Comparison of ENCODE assay signal across 8 cellular contexts in genomic region chr12:111404362-111405148, GRCh38. TPM values are rescaled to one million over a fixed set of nuclear protein-coding genes. Genes with fewer than 3 reads are reported as not detected.
DNase-seq lines count a peak whose midpoint lies in the region; ATAC-seq and TF ChIP-seq lines count a peak whose summit lies in the region.

No MANE protein-coding gene starts in this region.

- peak overlapping the region; percentile 38 for H3K4ac ChIP-seq in IMR-90 (ENCODE audit: low read depth, low read length)

- intact Hi-C loops in IMR-90 (cut with micrococcal nuclease) (no loop called here), vagina (cut with DNase I) (loop anchor here (5.0 kb wide), 1 partner anchor 43 kb away; no protein-coding TSS in a partner anchor)

- H3K27me3 Mint-ChIP-seq in progenitor cell of endocrine pancreas: peaks cover 69% of the 10 kb centered on the region

- H2BK120ac ChIP-seq in IMR-90 (ENCODE audit: low read depth, low read length): peak overlapping the region; percentile 66

- H3K4me3 ChIP-seq in IMR-90 (ENCODE audit: insufficient read depth, low read depth, low read length) (no peak overlapping the region; the same call in 1 of the 2 replicates), fibroblast of lung (replicated peaks in 1 of 4; ENCODE audit: control extremely low read depth in 1 of 4, insufficient read depth in 1 of 4, low read depth in 3 of 4, low read length in 4 of 4) (peak overlapping the region in 2 of 4 experiments; percentile 37 to 95), vagina (peak overlapping the region; percentile 72 to 87)

- H3K9ac ChIP-seq in IMR-90 (ENCODE audit: low read depth, low read length): 0 out of 2 replicates have a peak overlapping the region, but pooled peaks have one; percentile 21
- no peak overlapping the region for H3K9ac ChIP-seq in fibroblast of lung (ENCODE audit: insufficient read depth, low read length)

- POLR2A ChIA-PET in IMR-90 (lab: Charles Lee; ENCODE audit: unreplicated experiment): no interaction called here

- BruUV-seq in IMR-90 (replicated peaks; lab: Mats Ljungman, UMichigan): no TSS peak

- peak overlapping the region; percentile 42; the same call in 2 of the 3 replicates for H2BK15ac ChIP-seq in IMR-90 (ENCODE audit: low read depth, low read length)

- peak overlapping the region; percentile 78 for H4K91ac ChIP-seq in IMR-90 (ENCODE audit: insufficient read depth, low read depth, low read length)

- peak overlapping the region; percentile 56 for H3K4me3 Mint-ChIP-seq in progenitor cell of endocrine pancreas (ENCODE audit: low read depth)

- H2BK5ac ChIP-seq in IMR-90 (ENCODE audit: low read depth, low read length, poor library complexity, severe bottlenecking): no peak overlapping the region

- peak overlapping the region; percentile 94 for H2AK5ac ChIP-seq in IMR-90 (ENCODE audit: low read depth, low read length)

- dilution Hi-C loops in IMR-90 (cut with HindIII; ENCODE audit: low sequenced_read_pairs, unreplicated experiment): no loop called here

- peak overlapping the region; percentile 33; the same call in 1 of the 2 replicates for H3K14ac ChIP-seq in IMR-90 (replicated peaks; ENCODE audit: low read depth, low read length)

- peak overlapping the region; percentile 4 for H3K27ac Mint-ChIP-seq in progenitor cell of endocrine pancreas

- H3K79me1 ChIP-seq in IMR-90 (ENCODE audit: low read depth in 1 of 2, low read length in 2 of 2): peaks cover 4 to 34% of the 10 kb centered on the region in 2 experiments; a peak in 3 of 4 replicates

- peak overlapping the region; percentile 76 for H2AK9ac ChIP-seq in IMR-90 (replicated peaks; ENCODE audit: low read depth, low read length, poor library complexity)

- ATAC-seq in GM19035 (IDR thresholded peaks at IDR 0.05; ENCODE audit: unreplicated experiment) (peak; percentile 2), IMR-90 (ENCODE audit: low read depth) (no peak), HG03025 (IDR thresholded peaks at IDR 0.05; ENCODE audit: low FRiP score, unreplicated experiment) (no peak)

- peaks cover 11% of the 10 kb centered on the region; the same call in 1 of the 2 replicates for H3K9me1 ChIP-seq in IMR-90 (ENCODE audit: insufficient read depth, low read length)

- no peaks in the 10 kb centered on the region for H3K27me3 ChIP-seq in IMR-90 (ENCODE audit: control insufficient read depth, insufficient read depth, low read length)
- H3K27me3 ChIP-seq in fibroblast of lung (ENCODE audit: control insufficient read depth, insufficient read depth, low read length): no peaks in the 10 kb centered on the region
- no peaks in the 10 kb centered on the region for H3K27me3 ChIP-seq in vagina

- no peaks in the 10 kb centered on the region for H3K36me3 Mint-ChIP-seq in progenitor cell of endocrine pancreas (ENCODE audit: insufficient read depth)

- H3K23ac ChIP-seq in IMR-90 (ENCODE audit: low read depth, low read length): 0 out of 2 replicates have a peak overlapping the region, but pooled peaks have one; percentile 4

- TF ChIP-seq POLR2A in IMR-90 (IDR thresholded peaks at IDR 0.05; ENCODE audit: low read depth, low read length): no peak
- TF ChIP-seq POLR2A in vagina (IDR thresholded peaks at IDR 0.05): no peak

- 83% methylated on average over 5 of the region's 21 CpGs; no CpG with 5 or more reads in 1 of the 2 experiments for WGBS in IMR-90 (ENCODE audit: extremely low coverage in 2 of 2, insufficient read length in 1 of 2), 2 experiments

- H3K27ac ChIP-seq in IMR-90 (ENCODE audit: insufficient read depth, low read length) (peak overlapping the region; percentile 2; the same call in 1 of the 2 replicates), fibroblast of lung (ENCODE audit: insufficient read depth, low read length) (no peak overlapping the region), vagina (peak overlapping the region; percentile 83)

- H4K5ac ChIP-seq in IMR-90 (ENCODE audit: low read depth, low read length): no peak overlapping the region; the same call in 1 of the 2 replicates

- H3K18ac ChIP-seq in IMR-90 (ENCODE audit: low read depth, low read length): no peak overlapping the region; the same call in 1 of the 2 replicates

- in situ Hi-C loops in IMR-90 (cut with MboI; ENCODE audit: low sequenced_read_pairs): no loop called here

- 0 out of 2 replicates have a peak, but pooled peaks cover 13% of the 10 kb centered on the region for H4K20me1 ChIP-seq in IMR-90 (ENCODE audit: insufficient read depth, low read length)
- no peaks in the 10 kb centered on the region for H4K20me1 ChIP-seq in fibroblast of lung (ENCODE audit: control insufficient read depth, extremely low read depth, insufficient read depth, low read length)

- no peak for DNase-seq in IMR-90
- peak; percentile 92 for DNase-seq in activated CD8-positive, alpha-beta memory T cell treated with anti-CD3 and anti-CD28 coated beads for 24 hours
- DNase-seq in fibroblast of lung (ENCODE audit: low read depth in 2 of 2): peak; percentile 19 to 47
- DNase-seq in progenitor cell of endocrine pancreas (ENCODE audit: low spot score, unreplicated experiment): no peak
- DNase-seq in vagina (ENCODE audit: extremely low spot score in 2 of 2): no peak
- DNase-seq in AML-193 (lab: John Stamatoyannopoulos, UW): no peak

- H3K4me2 ChIP-seq in IMR-90 (ENCODE audit: low read depth, low read length) (no peak overlapping the region; the same call in 1 of the 2 replicates), fibroblast of lung (ENCODE audit: extremely low read depth, insufficient read depth, low read length) (no peak overlapping the region)

- H4K8ac ChIP-seq in IMR-90 (ENCODE audit: low read depth in 2 of 2, low read length in 2 of 2): peak overlapping the region; percentile 59 to 93

- H2BK20ac ChIP-seq in IMR-90 (ENCODE audit: low read depth, low read length): peak overlapping the region; percentile 39; the same call in 1 of the 2 replicates

- TF ChIP-seq CTCF in IMR-90 (conservative IDR thresholded peaks at IDR 0.05; ENCODE audit: low read depth, low read length) (no peak), fibroblast of lung (conservative IDR thresholded peaks at IDR 0.05 in 1 of 2, IDR thresholded peaks at IDR 0.05 in 1 of 2; ENCODE audit: low read depth in 1 of 2, low read length in 2 of 2) (no peak), progenitor cell of endocrine pancreas (IDR thresholded peaks at IDR 0.05; ENCODE audit: unreplicated experiment) (no peak), vagina (IDR thresholded peaks at IDR 0.05) (no peak)

- H3K4me1 ChIP-seq in IMR-90 (ENCODE audit: control insufficient read depth, insufficient read depth, low read length) (peaks cover 16% of the 10 kb centered on the region), fibroblast of lung (ENCODE audit: control insufficient read depth, extremely low read depth, insufficient read depth, low read length) (peaks cover 17% of the 10 kb centered on the region), vagina (peaks cover 64% of the 10 kb centered on the region)

- TF ChIP-seq RAD21 in IMR-90 (IDR thresholded peaks at IDR 0.05; ENCODE audit: low read length): no peak

- peaks cover 35% of the 10 kb centered on the region for H3K79me2 ChIP-seq in fibroblast of lung (ENCODE audit: control insufficient read depth, insufficient read depth, low read length)

- H3K9me3 ChIP-seq in IMR-90 (ENCODE audit: control insufficient read depth, insufficient read depth, low read length): no peaks in the 10 kb centered on the region
- no peaks in the 10 kb centered on the region for H3K9me3 ChIP-seq in fibroblast of lung (ENCODE audit: control insufficient read depth, insufficient read depth, low read depth, low read length)
- no peaks in the 10 kb centered on the region for H3K9me3 ChIP-seq in vagina

- no peaks in the 10 kb centered on the region for H3K36me3 ChIP-seq in IMR-90 (ENCODE audit: control insufficient read depth, insufficient read depth, low read length)
- no peaks in the 10 kb centered on the region for H3K36me3 ChIP-seq in fibroblast of lung (ENCODE audit: control insufficient read depth, insufficient read depth, low read length)
- no peaks in the 10 kb centered on the region for H3K36me3 ChIP-seq in vagina

- H3K56ac ChIP-seq in IMR-90 (ENCODE audit: extremely low read depth, insufficient read depth, low read length): no peak overlapping the region

- CTCF ChIA-PET in IMR-90 (lab: Yijun Ruan, JAX): interaction anchor here (0.6 kb wide), 1 partner anchor 38 kb away, joined by 3 read pairs; no protein-coding TSS in a partner anchor

- H3K4me1 Mint-ChIP-seq in progenitor cell of endocrine pancreas (ENCODE audit: low read depth): peaks cover 2% of the 10 kb centered on the region

- H2AFZ ChIP-seq in IMR-90 (replicated peaks; ENCODE audit: low read length, poor library complexity): peak overlapping the region; percentile 94
- no peak overlapping the region for H2AFZ ChIP-seq in fibroblast of lung (ENCODE audit: low read length)

- no peaks in the 10 kb centered on the region for H3K9me3 Mint-ChIP-seq in progenitor cell of endocrine pancreas (ENCODE audit: low read depth)

TF ChIP-seq in IMR-90, 13 proteins besides CTCF, POLR2A, EP300 and RAD21 (continues in another document):
- TF ChIP-seq RFX5 (IDR thresholded peaks at IDR 0.05; ENCODE audit: low read depth, low read length) (no peak), SMC3 (IDR thresholded peaks at IDR 0.05; ENCODE audit: low read depth, low read length) (no peak), FOS (IDR thresholded peaks at IDR 0.05; ENCODE audit: low read depth, low read length) (no peak), MAZ (IDR thresholded peaks at IDR 0.05; ENCODE audit: borderline replicate concordance, low read depth, low read length) (no peak), MAFK (IDR thresholded peaks at IDR 0.05; ENCODE audit: low read depth, low read length) (no peak), RCOR1 (IDR thresholded peaks at IDR 0.05; ENCODE audit: insufficient replicate concordance, low read length) (no peak)

RNA-seq across cellular contexts. Expression of gene SH2B3, which starts 1.2 kb away (rescaled TPM):
- total RNA-seq in IMR-90 (2012; rRNA removed) (9.2 and 9.3 TPM in 2 replicates), fibroblast of lung (7.4 and 18.0 TPM in 2 replicates), progenitor cell of endocrine pancreas (0.72 and 1.5 TPM in 2 replicates), vagina (24.1 TPM)
- polyA plus RNA-seq in IMR-90 (2012; rRNA removed) (20.2 and 20.9 TPM in 2 replicates), fibroblast of lung (29.2 and 32.0 TPM in 2 replicates)
- polyA plus RNA-seq in IMR-90 (2012; cell fraction: cytosol; rRNA removed): 10.1 and 19.4 TPM in 2 replicates
- 21.8 and 24.3 TPM in 2 replicates for polyA plus RNA-seq in IMR-90 (2012; cell fraction: nucleus; rRNA removed; ENCODE audit: low replicate concordance)
- polyA plus RNA-seq in fibroblast of lung (2012): 21.3 and 28.0 TPM in 2 replicates
- 52.3 and 55.9 TPM in 2 replicates for polyA minus RNA-seq in fibroblast of lung (ENCODE audit: low replicate concordance)

RNA-seq across cellular contexts. Expression of gene PHETA1, which starts 35.7 kb away (rescaled TPM):
- total RNA-seq in IMR-90 (2012; rRNA removed) (3.1 and 3.2 TPM in 2 replicates), fibroblast of lung (3.8 and 4.1 TPM in 2 replicates), progenitor cell of endocrine pancreas (31.3 and 32.9 TPM in 2 replicates), vagina (5.6 TPM)
- polyA plus RNA-seq in IMR-90 (2012; rRNA removed) (6.6 and 7.1 TPM in 2 replicates), fibroblast of lung (2.6 and 3.4 TPM in 2 replicates)
- 8.6 and 15.3 TPM in 2 replicates for polyA plus RNA-seq in IMR-90 (2012; cell fraction: cytosol; rRNA removed)
- polyA plus RNA-seq in IMR-90 (2012; cell fraction: nucleus; rRNA removed; ENCODE audit: low replicate concordance): 8.3 and 19.7 TPM in 2 replicates
- polyA plus RNA-seq in fibroblast of lung (2012): 3.9 and 7.2 TPM in 2 replicates
- 3.1 and 3.4 TPM in 2 replicates for polyA minus RNA-seq in fibroblast of lung (ENCODE audit: low replicate concordance)

Comparison
In these comparisons a context has a peak if more than half of its experiments do, and no peak if none do; other contexts are left out.
1. DNase-seq: peak in activated CD8-positive, alpha-beta memory T cell treated with anti-CD3 and anti-CD28 coated beads for 24 hours (single experiment) and fibroblast of lung (2 of 2); none in IMR-90 (single experiment), progenitor cell of endocrine pancreas (single experiment), vagina (0 of 2) and AML-193 (0 of 2).